In genomic region chr14:99821519-99822165, GRCh38 we compare ENCODE assay signal across 10 cellular contexts.
A peak's percentile ranks its signal among the peaks of the same experiment; 100 is the strongest.
DNase-seq lines count a peak whose midpoint lies in the region; ATAC-seq lines count a peak whose summit lies in the region.
"Had no signal": no experiment of that assay in that cellular context is flagged by ENCODE, and none has a peak within 500 bp of the region (broad histone marks: within the 10 kb centered on the region; RNA-seq: fewer than 3 reads in every experiment).

No MANE protein-coding gene starts in this region.

- DNase-seq in activated CD4-positive, alpha-beta T cell treated with anti-CD3 and anti-CD28 coated beads for 48 hours: peak; percentile 18
- DNase-seq in activated CD4-positive, alpha-beta T cell treated with anti-CD3 and anti-CD28 coated beads for 1 hour: no peak
- peak; percentile 64 for DNase-seq in NCI-H526 treated with DMSO at 0.1 percent for 48 hours (lab: John Stamatoyannopoulos, UW)
- DNase-seq in effector memory CD8-positive, alpha-beta T cell: peak in 1 of 3 experiments; percentile 8
- DNase-seq in stromal cell of bone marrow (ENCODE audit: low read depth): peak; percentile 38
- DNase-seq in SW 1271 (lab: John Stamatoyannopoulos, UW): no peak
- DNase-seq: activated T-cell treated with anti-CD3 and anti-CD28 coated beads, Interleukin-2, amount 50 U/mL, for 4 hours; NCI-H446 treated with DMSO at 0.1 percent for 48 hours had no signal

- H3K36me3 Mint-ChIP-seq in effector memory CD8-positive, alpha-beta T cell (ENCODE audit: insufficient read depth): no peaks in the 10 kb centered on the region

- H3K4me1 Mint-ChIP-seq in effector memory CD8-positive, alpha-beta T cell (ENCODE audit: low read depth in 2 of 2): peaks cover 14 to 16% of the 10 kb centered on the region in 2 donors

- H3K27ac Mint-ChIP-seq in effector memory CD8-positive, alpha-beta T cell: no peak overlapping the region

- peak overlapping the region in 1 of 2 donors; percentile 24 for H3K4me3 Mint-ChIP-seq in effector memory CD8-positive, alpha-beta T cell
- H3K4me3 Mint-ChIP-seq: activated T-cell treated with anti-CD3 and anti-CD28 coated beads, Interleukin-2, amount 50 U/mL, for 4 hours had no signal

- peaks cover 70 to 85% of the 10 kb centered on the region in 2 donors for H3K27me3 Mint-ChIP-seq in effector memory CD8-positive, alpha-beta T cell

- ATAC-seq in effector memory CD8-positive, alpha-beta T cell (replicated peaks): peak; percentile 53
- no peak for ATAC-seq in GM19452 (IDR thresholded peaks at IDR 0.05; ENCODE audit: unreplicated experiment)
- no peak for ATAC-seq in HG03097 (IDR thresholded peaks at IDR 0.05; ENCODE audit: low FRiP score, unreplicated experiment)

- no peaks in the 10 kb centered on the region for H3K9me3 Mint-ChIP-seq in effector memory CD8-positive, alpha-beta T cell
- H3K9me3 Mint-ChIP-seq: activated T-cell treated with anti-CD3 and anti-CD28 coated beads, Interleukin-2, amount 50 U/mL, for 4 hours had no signal

Comparison
In these comparisons a context has a peak if more than half of its experiments do, and no peak if none do; other contexts are left out.
1. DNase-seq: peak in activated CD4-positive, alpha-beta T cell treated with anti-CD3 and anti-CD28 coated beads for 48 hours (single experiment), NCI-H526 treated with DMSO at 0.1 percent for 48 hours (single experiment) and stromal cell of bone marrow (single experiment); none in activated CD4-positive, alpha-beta T cell treated with anti-CD3 and anti-CD28 coated beads for 1 hour (single experiment) and SW 1271 (0 of 2).